In genomic region chr22:17083255-17083654, GRCh38 we compare ENCODE assay signal across 15 cellular contexts. TPM values are rescaled to one million over a fixed set of nuclear protein-coding genes. Genes with fewer than 3 reads are reported as not detected.
A peak's percentile ranks its signal among the peaks of the same experiment; 100 is the strongest.
DNase-seq lines count a peak whose midpoint lies in the region; ATAC-seq lines count a peak whose summit lies in the region.
"Had no signal": no experiment of that assay in that cellular context is flagged by ENCODE, and none has a peak within 500 bp of the region (broad histone marks: within the 10 kb centered on the region; RNA-seq: fewer than 3 reads in every experiment).

No MANE protein-coding gene starts in this region.

- H3K27me3 Mint-ChIP-seq in activated T-cell treated with anti-CD3 and anti-CD28 coated beads, Interleukin-2, amount 50 U/mL, for 4 hours (ENCODE audit: low read depth), result no peaks in the 10 kb centered on the region
- no peaks in the 10 kb centered on the region for H3K27me3 Mint-ChIP-seq in T-cell
- H3K27me3 Mint-ChIP-seq in effector memory CD8-positive, alpha-beta T cell, result no peaks in the 10 kb centered on the region

- no peak for ATAC-seq in activated T-cell treated with anti-CD3 and anti-CD28 coated beads, Interleukin-2, amount 50 U/mL, for 4 hours
- ATAC-seq in T-cell (replicated peaks in 1 of 4) (no peak), HG03097 (IDR thresholded peaks at IDR 0.05; ENCODE audit: low FRiP score, unreplicated experiment) (no peak), GM21619 (IDR thresholded peaks at IDR 0.05; ENCODE audit: unreplicated experiment) (no peak)
- no peak for ATAC-seq in effector memory CD8-positive, alpha-beta T cell (replicated peaks)
- ATAC-seq: HepG2 had no signal

- no peak for DNase-seq in activated T-cell treated with anti-CD3 and anti-CD28 coated beads, Interleukin-2, amount 50 U/mL, for 4 hours
- DNase-seq in activated T-cell treated with anti-CD3 and anti-CD28 coated beads for 4 hours (no peak), T-cell (no peak), posterior vena cava (ENCODE audit: low spot score) (peak; percentile 15), OCI-M1 (lab: John Stamatoyannopoulos, UW) (no peak)
- DNase-seq in effector memory CD8-positive, alpha-beta T cell, result no peak
- DNase-seq: HCEC 1CT; MV-4-11; NCI-H2029; NCI-H526 treated with DMSO at 0.1 percent for 48 hours; SK-N-SH; stimulated activated CD4-positive, alpha-beta T cell treated with anti-CD3 and anti-CD28 coated beads, Interleukin-12 subunit alpha, Interleukin-12 subunit beta, amount 100 ng/mL, for 4 hours had no signal

- CTCF ChIA-PET in T-cell (lab: Charles Lee), result interaction anchor here in 1 of 2 donors (0.6 kb wide), 1 partner anchor 78 kb away, joined by 4 read pairs; no protein-coding TSS in a partner anchor

- H3K9me3 Mint-ChIP-seq in activated T-cell treated with anti-CD3 and anti-CD28 coated beads, Interleukin-2, amount 50 U/mL, for 4 hours, result no peaks in the 10 kb centered on the region
- H3K9me3 Mint-ChIP-seq in T-cell, result no peaks in the 10 kb centered on the region
- no peaks in the 10 kb centered on the region for H3K9me3 Mint-ChIP-seq in effector memory CD8-positive, alpha-beta T cell

- peaks cover 33% of the 10 kb centered on the region for H3K4me1 Mint-ChIP-seq in activated T-cell treated with anti-CD3 and anti-CD28 coated beads, Interleukin-2, amount 50 U/mL, for 4 hours (ENCODE audit: low read depth)
- H3K4me1 Mint-ChIP-seq in T-cell, result peaks cover 30 to 37% (median 34%) of the 10 kb centered on the region in 3 donors
- H3K4me1 Mint-ChIP-seq in effector memory CD8-positive, alpha-beta T cell (ENCODE audit: low read depth in 2 of 2), result peaks cover 27 to 36% of the 10 kb centered on the region in 2 donors

- POLR2A ChIA-PET in T-cell (lab: Charles Lee), result no interaction called here

- H3K36me3 Mint-ChIP-seq in activated T-cell treated with anti-CD3 and anti-CD28 coated beads, Interleukin-2, amount 50 U/mL, for 4 hours (ENCODE audit: insufficient read depth), result no peaks in the 10 kb centered on the region
- no peaks in the 10 kb centered on the region for H3K36me3 Mint-ChIP-seq in T-cell
- peaks cover 30% of the 10 kb centered on the region for H3K36me3 Mint-ChIP-seq in effector memory CD8-positive, alpha-beta T cell (ENCODE audit: insufficient read depth)

- peak overlapping the region in 1 of 2 donors; percentile 81 for H3K27ac Mint-ChIP-seq in T-cell
- H3K27ac Mint-ChIP-seq in effector memory CD8-positive, alpha-beta T cell, result peak overlapping the region in 1 of 2 donors; percentile 91

- intact Hi-C loops in posterior vena cava (cut with DNase I), result loop anchor here in 1 of 2 donors (10.0 kb wide), 1 partner anchor 412 kb away; no protein-coding TSS in a partner anchor

- H3K4me3 Mint-ChIP-seq in activated T-cell treated with anti-CD3 and anti-CD28 coated beads, Interleukin-2, amount 50 U/mL, for 4 hours, result peak overlapping the region; percentile 87
- H3K4me3 Mint-ChIP-seq in T-cell, result peak overlapping the region; percentile 93 to 96 (median 93)
- peak overlapping the region; percentile 86 to 89 for H3K4me3 Mint-ChIP-seq in effector memory CD8-positive, alpha-beta T cell

RNA-seq across cellular contexts. Expression of gene IL17RA, which starts 1.5 kb away (rescaled TPM):
- total RNA-seq in activated T-cell treated with anti-CD3 and anti-CD28 coated beads, Interleukin-2, amount 50 U/mL, for 4 hours, result 10 to 100 TPM; 14.1 to 19.6 (median 16.6) TPM
- 10 to 100 TPM; 38.8 to 72.7 (median 61.8) TPM for total RNA-seq in T-cell
- 10 to 100 TPM; 11.5 to 21.8 TPM for total RNA-seq in posterior vena cava

RNA-seq across cellular contexts. Expression of gene TMEM121B, which starts 37.9 kb away (rescaled TPM):
- total RNA-seq in activated T-cell treated with anti-CD3 and anti-CD28 coated beads, Interleukin-2, amount 50 U/mL, for 4 hours, result under 1 TPM; 0.24 to 0.43 (median 0.38) TPM
- under 1 TPM in 3 of 5 donors, not detected in 2; 0.13 to 0.19 (median 0.15) TPM for total RNA-seq in T-cell
- under 1 TPM; 0.38 to 0.74 TPM for total RNA-seq in posterior vena cava
- total RNA-seq: HepG2 had no signal
